ENCODE assay signal across 8 cellular contexts in the genomic region with DNA sequence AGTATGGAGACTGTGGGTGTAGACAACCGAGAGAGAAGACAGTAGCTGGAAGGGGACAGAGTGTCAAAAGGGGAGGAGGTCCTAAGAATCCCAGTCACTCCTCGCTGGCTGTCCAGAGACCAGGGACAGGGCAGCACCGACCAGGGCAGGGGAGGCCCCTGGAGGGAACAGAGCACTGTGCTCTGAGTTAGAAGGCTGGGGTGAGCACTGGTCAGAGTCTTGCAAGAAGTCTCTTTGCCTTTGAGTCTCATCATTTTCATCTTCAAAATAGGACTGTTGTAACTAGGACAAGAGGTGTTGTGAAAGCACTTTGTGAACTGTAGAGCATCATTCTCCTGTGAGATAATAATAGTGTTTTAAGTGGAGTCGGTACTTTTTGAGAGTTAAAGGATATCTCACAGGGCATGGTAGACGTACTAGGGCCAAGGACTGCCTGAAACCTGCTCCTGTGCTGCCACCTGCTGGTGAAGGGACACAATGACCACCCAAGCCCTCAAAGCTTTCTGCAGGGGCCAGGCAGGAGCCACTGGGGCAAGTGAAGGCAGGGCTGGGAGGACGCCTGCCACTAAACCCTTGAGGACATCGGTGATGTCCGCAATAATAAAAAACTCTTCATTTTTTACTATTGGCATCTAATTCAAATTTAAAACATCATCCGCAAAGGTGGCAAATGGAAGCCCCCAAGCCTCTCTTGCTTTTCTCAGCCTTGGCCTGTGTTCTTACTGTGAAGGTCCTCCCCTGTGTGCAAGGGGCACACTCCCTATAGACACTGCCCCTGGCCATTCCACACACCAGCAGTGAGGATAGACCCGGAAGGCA. TPM values are rescaled to one million over a fixed set of nuclear protein-coding genes. Genes with fewer than 3 reads are reported as not detected.
A peak's percentile ranks its signal among the peaks of the same experiment; 100 is the strongest.
DNase-seq lines count a peak whose midpoint lies in the region; ATAC-seq and TF ChIP-seq lines count a peak whose summit lies in the region.

No MANE protein-coding gene starts in this region.

- H3K9me3 Mint-ChIP-seq in activated T-cell treated with anti-CD3 and anti-CD28 coated beads, Interleukin-2, amount 50 U/mL, for 72 hours, result no peaks in the 10 kb centered on the region

- no peaks in the 10 kb centered on the region for H3K36me3 Mint-ChIP-seq in activated T-cell treated with anti-CD3 and anti-CD28 coated beads, Interleukin-2, amount 50 U/mL, for 72 hours (ENCODE audit: insufficient read depth in 2 of 2)

- H3K9me2 ChIP-seq in Loucy (replicated peaks; ENCODE audit: low read depth, low read length), result no peaks in the 10 kb centered on the region

- H3K27me3 Mint-ChIP-seq in activated T-cell treated with anti-CD3 and anti-CD28 coated beads, Interleukin-2, amount 50 U/mL, for 72 hours (ENCODE audit: low read depth), result peaks cover 13% of the 10 kb centered on the region

- DNase-seq in DMS53 treated with DMSO at 0.1 percent for 48 hours (lab: John Stamatoyannopoulos, UW; ENCODE audit: unreplicated experiment) (peak; percentile 67), RPMI8226 (peak; percentile 84), fibroblast of the aortic adventitia (ENCODE audit: low read depth) (peak; percentile 89), non-pigmented ciliary epithelial cell (ENCODE audit: low read depth) (peak; percentile 57), superior temporal gyrus (ENCODE audit: extremely low spot score) (peak; percentile 93)
- peak; percentile 77 to 84 for DNase-seq in activated T-cell treated with anti-CD3 and anti-CD28 coated beads, Interleukin-2, amount 50 U/mL, for 72 hours

- H4K20me1 ChIP-seq in Loucy (ENCODE audit: insufficient read depth, low read length, poor library complexity, severe bottlenecking), result no peaks in the 10 kb centered on the region

- H3K4me1 ChIP-seq in Loucy (ENCODE audit: insufficient read depth, low read length, poor library complexity, severe bottlenecking), result no peaks in the 10 kb centered on the region

- no peaks in the 10 kb centered on the region for H3K36me3 ChIP-seq in Loucy (ENCODE audit: insufficient read depth, low read length)

- no peaks in the 10 kb centered on the region for H3K79me2 ChIP-seq in Loucy (ENCODE audit: insufficient read depth, low read length)

- H3F3A ChIP-seq in Loucy (ENCODE audit: low read depth), result no peaks in the 10 kb centered on the region

- peak overlapping the region; percentile 39; the same call in 1 of the 2 replicates for H2AFZ ChIP-seq in Loucy (ENCODE audit: low read length)

- peak; percentile 89 for TF ChIP-seq CTCF in Loucy (conservative IDR thresholded peaks at IDR 0.05; ENCODE audit: low read length)
- TF ChIP-seq CTCF in fibroblast of the aortic adventitia (IDR thresholded peaks at IDR 0.05; ENCODE audit: insufficient read depth, low read length), result peak; percentile 78

- H3K9me3 ChIP-seq in Loucy (ENCODE audit: insufficient read depth, low read depth, low read length), result no peaks in the 10 kb centered on the region

- H3K4me2 ChIP-seq in Loucy (ENCODE audit: low read depth, low read length, poor library complexity, severe bottlenecking), result no peak overlapping the region

- H3K4me3 ChIP-seq in Loucy (ENCODE audit: low read length, poor library complexity, severe bottlenecking) (no peak overlapping the region), fibroblast of the aortic adventitia (ENCODE audit: low read depth, low read length) (no peak overlapping the region)

- no peak overlapping the region for H3K4me3 Mint-ChIP-seq in activated T-cell treated with anti-CD3 and anti-CD28 coated beads, Interleukin-2, amount 50 U/mL, for 72 hours

- H3K9ac ChIP-seq in Loucy (ENCODE audit: low read depth, low read length, poor library complexity, severe bottlenecking), result no peak overlapping the region

- H3K4me1 Mint-ChIP-seq in activated T-cell treated with anti-CD3 and anti-CD28 coated beads, Interleukin-2, amount 50 U/mL, for 72 hours (ENCODE audit: low read depth), result no peaks in the 10 kb centered on the region

- peak; percentile 83 for ATAC-seq in GM21825 (IDR thresholded peaks at IDR 0.05; ENCODE audit: unreplicated experiment)
- peak; percentile 88 to 91 for ATAC-seq in activated T-cell treated with anti-CD3 and anti-CD28 coated beads, Interleukin-2, amount 50 U/mL, for 72 hours (replicated peaks in 1 of 2)

- no peak overlapping the region for H3K27ac Mint-ChIP-seq in activated T-cell treated with anti-CD3 and anti-CD28 coated beads, Interleukin-2, amount 50 U/mL, for 72 hours

- no peaks in the 10 kb centered on the region for H3K27me3 ChIP-seq in Loucy (ENCODE audit: insufficient read depth, low read length, poor library complexity, severe bottlenecking)

RNA-seq across cellular contexts. Expression of gene SLC6A7, which starts 28.2 kb away (rescaled TPM):
- total RNA-seq in activated T-cell treated with anti-CD3 and anti-CD28 coated beads, Interleukin-2, amount 50 U/mL, for 72 hours, result not detected
- not detected in 2 replicates for total RNA-seq in fibroblast of the aortic adventitia (ENCODE audit: low replicate concordance)

RNA-seq across cellular contexts. Expression of gene CDX1, which starts 51.5 kb away (rescaled TPM):
- total RNA-seq in activated T-cell treated with anti-CD3 and anti-CD28 coated beads, Interleukin-2, amount 50 U/mL, for 72 hours, result not detected
- total RNA-seq in fibroblast of the aortic adventitia (ENCODE audit: low replicate concordance), result 0.18 and 0.65 TPM in 2 replicates
